Comparison of ENCODE assay signal across 1 cellular context in the genomic region with DNA sequence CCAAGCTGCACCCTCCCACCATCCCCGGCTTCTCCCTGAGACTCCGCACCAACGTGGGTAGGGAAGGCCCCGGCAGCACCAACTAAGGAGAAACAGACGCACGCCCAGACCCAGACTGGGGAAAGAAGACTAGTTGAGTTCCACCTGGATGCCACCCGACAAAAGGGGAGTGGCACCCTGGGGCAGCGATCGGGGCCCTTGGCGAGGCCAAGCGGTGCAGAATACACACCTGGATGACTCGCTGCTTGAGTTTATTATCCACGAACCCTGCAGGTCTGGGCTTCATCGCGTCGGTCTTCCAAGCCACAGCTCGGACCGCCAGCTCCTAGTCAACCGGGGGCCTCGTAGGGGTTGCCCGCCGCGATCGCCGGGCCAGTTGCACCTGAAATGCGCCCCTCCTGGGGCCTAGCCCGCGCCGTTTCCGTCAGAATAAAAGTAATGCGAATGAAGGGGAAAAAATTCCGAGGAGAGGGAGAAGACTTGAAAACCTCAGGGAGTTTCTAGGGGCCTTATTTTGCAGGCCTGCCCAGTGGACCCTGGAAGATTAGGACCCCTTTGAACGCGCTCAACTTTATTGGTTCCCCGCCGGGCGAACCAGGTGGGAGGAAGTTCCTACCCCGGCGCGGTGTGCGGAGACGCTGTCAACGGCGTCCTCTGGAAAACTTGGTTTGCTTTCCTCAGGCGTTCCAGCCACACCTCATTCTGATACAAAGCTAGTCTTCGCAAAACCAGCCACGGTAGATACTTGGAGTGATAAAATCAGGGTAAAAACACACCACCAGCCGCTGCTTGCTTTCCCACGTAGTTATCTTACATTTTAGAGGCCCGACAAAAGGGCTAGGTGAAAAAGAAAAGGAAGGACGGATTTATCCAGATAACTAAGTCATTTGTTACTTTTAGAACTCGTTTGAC.
TF ChIP-seq lines count a peak whose summit lies in the region.

TSS of gene NVL (minus strand) at position 331 of the 912 bp plus-strand sequence. CDS start at position 286, 45 bp downstream.

TF ChIP-seq in SK-N-SH, 30 proteins besides CTCF, POLR2A, EP300 and RAD21 (continued from another document):
- TF ChIP-seq REST (IDR thresholded peaks at IDR 0.05; ENCODE audit: low read depth, low read length) (0 out of 2 replicates have a peak, but pooled peaks have one; percentile 8), POLR2AphosphoS5 (IDR thresholded peaks at IDR 0.05; ENCODE audit: low read depth, low read length) (peak; percentile 77)
- TF ChIP-seq, protein P1, sequence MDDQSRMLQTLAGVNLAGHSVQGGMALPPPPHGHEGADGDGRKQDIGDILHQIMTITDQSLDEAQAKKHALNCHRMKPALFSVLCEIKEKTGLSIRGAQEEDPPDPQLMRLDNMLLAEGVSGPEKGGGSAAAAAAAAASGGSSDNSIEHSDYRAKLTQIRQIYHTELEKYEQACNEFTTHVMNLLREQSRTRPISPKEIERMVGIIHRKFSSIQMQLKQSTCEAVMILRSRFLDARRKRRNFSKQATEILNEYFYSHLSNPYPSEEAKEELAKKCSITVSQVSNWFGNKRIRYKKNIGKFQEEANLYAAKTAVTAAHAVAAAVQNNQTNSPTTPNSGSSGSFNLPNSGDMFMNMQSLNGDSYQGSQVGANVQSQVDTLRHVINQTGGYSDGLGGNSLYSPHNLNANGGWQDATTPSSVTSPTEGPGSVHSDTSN (IDR thresholded peaks at IDR 0.05), result no peak
